13 cellular contexts compared by ENCODE assay signal in genomic region chr1:25451903-25452302, GRCh38.
"Had no signal": no experiment of that assay in that cellular context is flagged by ENCODE, and none has a peak within 500 bp of the region (broad histone marks: within the 10 kb centered on the region; RNA-seq: fewer than 3 reads in every experiment).

No MANE protein-coding gene starts in this region.

- H3K36me3 ChIP-seq: colonic mucosa had no signal

- H3K9me3 ChIP-seq: adrenal gland, colonic mucosa, heart left ventricle, right atrium auricular region, tibial nerve had no signal

- H3K27ac ChIP-seq: adrenal gland, colonic mucosa, heart left ventricle, right atrium auricular region, skin epidermis, tibial nerve had no signal

- H3K4me3 Mint-ChIP-seq: activated naive CD4-positive, alpha-beta T cell treated with anti-CD3 and anti-CD28 coated beads, Interleukin-2, amount 10 ng/mL, durations not matched to agents 7 days and 5 days; activated T-helper 17 cell treated with anti-CD3 and anti-CD28 coated beads, Interleukin-2, amount 50 U/mL, for 72 hours; naive thymus-derived CD8-positive, alpha-beta T cell had no signal

- DNase-seq: activated CD4-positive, alpha-beta T cell treated with anti-CD3 and anti-CD28 coated beads for 48 hours; activated naive CD4-positive, alpha-beta T cell treated with anti-CD3 and anti-CD28 coated beads, Interleukin-2, amount 10 ng/mL, durations not matched to agents 7 days and 5 days; adrenal gland; colonic mucosa; effector CD4-positive, alpha-beta T cell; heart left ventricle; left colon; naive thymus-derived CD8-positive, alpha-beta T cell had no signal

- H3K9me3 Mint-ChIP-seq: activated naive CD4-positive, alpha-beta T cell treated with anti-CD3 and anti-CD28 coated beads, Interleukin-2, amount 10 ng/mL, durations not matched to agents 7 days and 5 days; activated T-helper 17 cell treated with anti-CD3 and anti-CD28 coated beads, Interleukin-2, amount 50 U/mL, for 72 hours; naive thymus-derived CD8-positive, alpha-beta T cell had no signal

- H3K27me3 Mint-ChIP-seq: activated naive CD4-positive, alpha-beta T cell treated with anti-CD3 and anti-CD28 coated beads, Interleukin-2, amount 10 ng/mL, durations not matched to agents 7 days and 5 days; activated T-helper 17 cell treated with anti-CD3 and anti-CD28 coated beads, Interleukin-2, amount 50 U/mL, for 72 hours; naive thymus-derived CD8-positive, alpha-beta T cell had no signal

- H3K27ac Mint-ChIP-seq: activated naive CD4-positive, alpha-beta T cell treated with anti-CD3 and anti-CD28 coated beads, Interleukin-2, amount 10 ng/mL, durations not matched to agents 7 days and 5 days; activated T-helper 17 cell treated with anti-CD3 and anti-CD28 coated beads, Interleukin-2, amount 50 U/mL, for 72 hours had no signal

- FAIRE-seq: frontal cortex had no signal

- H3K27me3 ChIP-seq: adrenal gland, colonic mucosa, heart left ventricle, right atrium auricular region, tibial nerve had no signal

- ATAC-seq: activated T-helper 17 cell treated with anti-CD3 and anti-CD28 coated beads, Interleukin-2, amount 50 U/mL, for 72 hours; heart left ventricle; left colon; naive thymus-derived CD8-positive, alpha-beta T cell had no signal

- H3K4me3 ChIP-seq: adrenal gland, colonic mucosa, heart left ventricle, right atrium auricular region, skin epidermis, tibial nerve had no signal
